Comparison of ENCODE assay signal across 30 cellular contexts in genomic region chr17:77291591-77292386, GRCh38.
DNase-seq lines count a peak whose midpoint lies in the region; ATAC-seq, FAIRE-seq and TF ChIP-seq lines count a peak whose summit lies in the region.
"Had no signal": no experiment of that assay in that cellular context is flagged by ENCODE, and none has a peak within 500 bp of the region (broad histone marks: within the 10 kb centered on the region; RNA-seq: fewer than 3 reads in every experiment).

No MANE protein-coding gene starts in this region.

- no peaks in the 10 kb centered on the region for H3K9me3 ChIP-seq in K562 (replicated peaks; ENCODE audit: control insufficient read depth, insufficient read depth, low read depth, low read length)
- H3K9me3 ChIP-seq: BLaER1, esophagus squamous epithelium, Peyer's patch, stomach, thyroid gland had no signal

- H3K79me2 ChIP-seq in K562 (ENCODE audit: control insufficient read depth, insufficient read depth, low read length), result no peaks in the 10 kb centered on the region

- H3K4me1 ChIP-seq in K562 (replicated peaks in 1 of 2; ENCODE audit: control insufficient read depth in 2 of 2, insufficient read depth in 2 of 2, low read length in 2 of 2), result peaks cover under 1 to 25% of the 10 kb centered on the region in 2 experiments

- H3K4me3 Mint-ChIP-seq in Calu3 (ENCODE audit: low read depth, unreplicated experiment), result peak overlapping the region; percentile 1
- no peak overlapping the region for H3K4me3 Mint-ChIP-seq in nephron progenitor cell
- no peak overlapping the region for H3K4me3 Mint-ChIP-seq in stimulated activated memory B cell treated with anti-CD40 and anti-IgM and Interleukin-4, amounts not matched to agents 10 μg/mL and 1 μg/mL and 100 μg/mL, for 72 hours
- H3K4me3 Mint-ChIP-seq in type B pancreatic cell, result no peak overlapping the region
- H3K4me3 Mint-ChIP-seq: activated naive CD4-positive, alpha-beta T cell treated with anti-CD3 and anti-CD28 coated beads, Interleukin-2, amount 10 ng/mL, durations not matched to agents 7 days and 5 days; memory B cell had no signal

- no peak overlapping the region for H3K4me2 ChIP-seq in K562 (ENCODE audit: insufficient read depth, low read length)
- H3K4me2 ChIP-seq: BLaER1 had no signal

- POLR2A ChIA-PET in K562 (lab: Yijun Ruan, JAX), result no interaction called here

- H3K36me3 ChIP-seq in K562 (ENCODE audit: control insufficient read depth, insufficient read depth, low read length), result no peaks in the 10 kb centered on the region
- H3K36me3 ChIP-seq: thyroid gland had no signal

- DNase-seq in Calu3 (no peak), NB4 (ENCODE audit: low read depth) (peak; percentile 47), K562 (ENCODE audit: extremely low read depth in 1 of 4, low spot score in 3 of 4) (no peak), nephron progenitor cell (no peak), NCI-H2227 treated with DMSO at 0.1 percent for 48 hours (lab: John Stamatoyannopoulos, UW) (no peak), type B pancreatic cell (ENCODE audit: extremely low spot score, unreplicated experiment) (no peak)
- DNase-seq: activated CD4-positive, alpha-beta T cell treated with anti-CD3 and anti-CD28 coated beads, Interleukin-2, amount 50 U/mL, for 48 hours; activated naive CD4-positive, alpha-beta T cell treated with anti-CD3 and anti-CD28 coated beads, Interleukin-2, amount 10 ng/mL, durations not matched to agents 7 days and 5 days; effector memory CD4-positive, alpha-beta T cell; esophagus squamous epithelium; Karpas-422; left cardiac atrium; NCI-H1092; NCI-H1694 treated with DMSO at 0.1 percent for 48 hours; NCI-H524 treated with DMSO at 0.1 percent for 48 hours; NK-92 treated with Interleukin-12 subunit alpha and Interleukin-12 subunit beta, amount 100 ng/mL, for 24 hours; occipital lobe; Peyer's patch; stomach; SW 1271; T-helper 9 cell; thyroid gland had no signal

- CTCF ChIA-PET in Calu3 (lab: Charles Lee) (no interaction called here), K562 (lab: Yijun Ruan, JAX; ENCODE audit: low intra/inter-chr PET ratio) (no interaction called here)

- H3K9ac ChIP-seq in K562 (ENCODE audit: insufficient read depth in 1 of 2, low read depth in 2 of 2, low read length in 2 of 2), result no peak overlapping the region
- H3K9ac ChIP-seq: BLaER1 had no signal

- no peak for TF ChIP-seq EP300 in K562 (IDR thresholded peaks at IDR 0.05; ENCODE audit: low read length)

- no peak for ATAC-seq in K562
- ATAC-seq in stimulated activated memory B cell treated with anti-CD40 and anti-IgM and Interleukin-4, amounts not matched to agents 10 μg/mL and 1 μg/mL and 100 μg/mL, for 72 hours, result no peak
- ATAC-seq: left cardiac atrium had no signal

- H3K27me3 Mint-ChIP-seq in Calu3 (ENCODE audit: unreplicated experiment), result no peaks in the 10 kb centered on the region
- peaks cover 7% of the 10 kb centered on the region for H3K27me3 Mint-ChIP-seq in nephron progenitor cell (ENCODE audit: low read depth, poor library complexity)
- no peaks in the 10 kb centered on the region for H3K27me3 Mint-ChIP-seq in stimulated activated memory B cell treated with anti-CD40 and anti-IgM and Interleukin-4, amounts not matched to agents 10 μg/mL and 1 μg/mL and 100 μg/mL, for 72 hours
- no peaks in the 10 kb centered on the region for H3K27me3 Mint-ChIP-seq in type B pancreatic cell

- H3K9me1 ChIP-seq in K562 (ENCODE audit: control insufficient read depth, insufficient read depth, low read length), result no peaks in the 10 kb centered on the region

- 40% methylated on average over 18 of the region's 18 CpGs for WGBS in K562 (ENCODE audit: insufficient coverage, low coverage, missing lambda C conversion rate)

- in situ Hi-C loops in K562 (cut with MboI), result no loop called here

- TF ChIP-seq POLR2A in NB4 (IDR thresholded peaks at IDR 0.05; ENCODE audit: extremely low read depth, insufficient read length), result no peak
- TF ChIP-seq POLR2A in K562 (conservative IDR thresholded peaks at IDR 0.05), result no peak

- H3K9me3 Mint-ChIP-seq in Calu3 (ENCODE audit: low read depth, unreplicated experiment) (no peaks in the 10 kb centered on the region), nephron progenitor cell (peaks cover 5% of the 10 kb centered on the region), type B pancreatic cell (no peaks in the 10 kb centered on the region)
- no peaks in the 10 kb centered on the region for H3K9me3 Mint-ChIP-seq in stimulated activated memory B cell treated with anti-CD40 and anti-IgM and Interleukin-4, amounts not matched to agents 10 μg/mL and 1 μg/mL and 100 μg/mL, for 72 hours
- H3K9me3 Mint-ChIP-seq: activated naive CD4-positive, alpha-beta T cell treated with anti-CD3 and anti-CD28 coated beads, Interleukin-2, amount 10 ng/mL, durations not matched to agents 7 days and 5 days; memory B cell had no signal

- H3K4me3 ChIP-seq in NB4 (ENCODE audit: low read depth, low read length) (no peak overlapping the region), K562 (no peak overlapping the region)
- H3K4me3 ChIP-seq: BLaER1, esophagus squamous epithelium, Peyer's patch, stomach, thyroid gland had no signal

- H4K20me1 ChIP-seq in K562 (replicated peaks; ENCODE audit: control insufficient read depth, insufficient read depth, low read length), result no peaks in the 10 kb centered on the region
- H4K20me1 ChIP-seq: BLaER1 had no signal

- no peak overlapping the region for H3K27ac ChIP-seq in K562 (ENCODE audit: extremely low read depth, low read depth, low read length)
- H3K27ac ChIP-seq: BLaER1, Peyer's patch, stomach, thyroid gland had no signal

- H3K27ac Mint-ChIP-seq in Calu3 (ENCODE audit: unreplicated experiment) (peak overlapping the region; percentile 61), nephron progenitor cell (peak overlapping the region; percentile 20), type B pancreatic cell (no peak overlapping the region)
- no peak overlapping the region for H3K27ac Mint-ChIP-seq in stimulated activated memory B cell treated with anti-CD40 and anti-IgM and Interleukin-4, amounts not matched to agents 10 μg/mL and 1 μg/mL and 100 μg/mL, for 72 hours
- H3K27ac Mint-ChIP-seq: activated naive CD4-positive, alpha-beta T cell treated with anti-CD3 and anti-CD28 coated beads, Interleukin-2, amount 10 ng/mL, durations not matched to agents 7 days and 5 days; memory B cell had no signal

- no peak for FAIRE-seq in K562 (lab: Jason Lieb, UNC)
- FAIRE-seq: colon, frontal cortex, G401.6, GM19239, HTR-8/SVneo had no signal

- H2AFZ ChIP-seq in K562 (ENCODE audit: low read depth, low read length), result no peak overlapping the region

- intact Hi-C loops in Calu3 (cut with micrococcal nuclease; ENCODE audit: unreplicated experiment), result no loop called here
- intact Hi-C loops in K562 (cut with micrococcal nuclease), result no loop called here

- BruUV-seq in Calu3 (replicated peaks; lab: Mats Ljungman, UMichigan) (no TSS peak), K562 (replicated peaks; lab: Mats Ljungman, UMichigan) (no TSS peak)

- peaks cover 84% of the 10 kb centered on the region for H3K36me3 Mint-ChIP-seq in Calu3 (ENCODE audit: insufficient read depth, unreplicated experiment)
- peaks cover 6% of the 10 kb centered on the region for H3K36me3 Mint-ChIP-seq in nephron progenitor cell (ENCODE audit: low read depth)
- peaks cover 5% of the 10 kb centered on the region for H3K36me3 Mint-ChIP-seq in stimulated activated memory B cell treated with anti-CD40 and anti-IgM and Interleukin-4, amounts not matched to agents 10 μg/mL and 1 μg/mL and 100 μg/mL, for 72 hours
- peaks cover 2% of the 10 kb centered on the region for H3K36me3 Mint-ChIP-seq in type B pancreatic cell
- H3K36me3 Mint-ChIP-seq: activated naive CD4-positive, alpha-beta T cell treated with anti-CD3 and anti-CD28 coated beads, Interleukin-2, amount 10 ng/mL, durations not matched to agents 7 days and 5 days had no signal

- no peak for TF ChIP-seq RAD21 in K562 (CRISPR knock-in tag; conservative IDR thresholded peaks at IDR 0.05 in 1 of 2, IDR thresholded peaks at IDR 0.05 in 1 of 2)

- H3K27me3 ChIP-seq in K562 (ENCODE audit: control insufficient read depth in 2 of 2, insufficient read depth in 2 of 2, low read length in 2 of 2), result no peaks in the 10 kb centered on the region; a peak in 1 of 5 replicates
- H3K27me3 ChIP-seq: BLaER1, esophagus squamous epithelium, Peyer's patch, stomach, thyroid gland had no signal

- peaks cover 50% of the 10 kb centered on the region for H3K4me1 Mint-ChIP-seq in Calu3 (ENCODE audit: low read depth, unreplicated experiment)
- peaks cover 56% of the 10 kb centered on the region for H3K4me1 Mint-ChIP-seq in nephron progenitor cell
- no peaks in the 10 kb centered on the region for H3K4me1 Mint-ChIP-seq in stimulated activated memory B cell treated with anti-CD40 and anti-IgM and Interleukin-4, amounts not matched to agents 10 μg/mL and 1 μg/mL and 100 μg/mL, for 72 hours
- peaks cover 37% of the 10 kb centered on the region for H3K4me1 Mint-ChIP-seq in type B pancreatic cell (ENCODE audit: unreplicated experiment)

- TF ChIP-seq CTCF in Calu3 (IDR thresholded peaks at IDR 0.05; ENCODE audit: unreplicated experiment) (no peak), NB4 (IDR thresholded peaks at IDR 0.05; ENCODE audit: low read depth, low read length) (no peak), K562 (IDR thresholded peaks at IDR 0.05 in 2 of 3, conservative IDR thresholded peaks at IDR 0.05 in 1 of 3; ENCODE audit: insufficient read depth in 2 of 3, low read depth in 1 of 3, low read length in 3 of 3) (no peak), nephron progenitor cell (IDR thresholded peaks at IDR 0.05) (no peak), type B pancreatic cell (conservative IDR thresholded peaks at IDR 0.05) (no peak)

TF ChIP-seq in K562, 482 proteins besides CTCF, POLR2A, EP300 and RAD21 (continues in another document):
- no peak for TF ChIP-seq KLF6 (CRISPR knock-in tag; IDR thresholded peaks at IDR 0.05; ENCODE audit: borderline replicate concordance)
- TF ChIP-seq PKNOX1 (IDR thresholded peaks at IDR 0.05), result peak; percentile 42
- TF ChIP-seq E2F4 (CRISPR knock-in tag; IDR thresholded peaks at IDR 0.05; ENCODE audit: low read depth), result no peak

Comparison
In these comparisons a context has a peak if more than half of its experiments do, and no peak if none do; other contexts are left out.
1. H3K27ac Mint-ChIP-seq: peak in Calu3 (single experiment) and nephron progenitor cell (single experiment); none in stimulated activated memory B cell treated with anti-CD40 and anti-IgM and Interleukin-4, amounts not matched to agents 10 μg/mL and 1 μg/mL and 100 μg/mL, for 72 hours (single experiment) and type B pancreatic cell (single experiment).